ENCODE assay signal across 18 cellular contexts in genomic region chr1:46618746-46619415, GRCh38. TPM values are rescaled to one million over a fixed set of nuclear protein-coding genes. Genes with fewer than 3 reads are reported as not detected.
A peak's percentile ranks its signal among the peaks of the same experiment; 100 is the strongest.
DNase-seq lines count a peak whose midpoint lies in the region; ATAC-seq, FAIRE-seq and TF ChIP-seq lines count a peak whose summit lies in the region.
"Had no signal": no experiment of that assay in that cellular context is flagged by ENCODE, and none has a peak within 500 bp of the region (broad histone marks: within the 10 kb centered on the region; RNA-seq: fewer than 3 reads in every experiment).

No MANE protein-coding gene starts in this region.

- POLR2A ChIA-PET in HepG2 (lab: Yijun Ruan, JAX) (interaction anchor here (1.4 to 6.2 kb wide), 3 partner anchors 14 to 63 kb away, joined by 3 to 79 read pairs (median 8); partner anchors contain the start of genes ATPAF1 and MKNK1), HEK293 (lab: Yijun Ruan, JAX) (interaction anchor here (8.9 kb wide), 1 partner anchor 14 kb away, joined by 77 read pairs; the partner anchor contains the start of gene MKNK1)

- TF ChIP-seq CTCF in HepG2 (CRISPR knock-in tag; IDR thresholded peaks at IDR 0.05) (no peak), right lobe of liver (IDR thresholded peaks at IDR 0.05) (no peak), HEK293 (tag by site-specific recombination; IDR thresholded peaks at IDR 0.05) (no peak)

- no peaks in the 10 kb centered on the region for H3K9me3 ChIP-seq in HepG2 (ENCODE audit: low read length)
- no peaks in the 10 kb centered on the region for H3K9me3 ChIP-seq in right lobe of liver
- H3K9me3 ChIP-seq in HEK293 (ENCODE audit: control insufficient read depth, insufficient read depth, low read depth, low read length), result no peaks in the 10 kb centered on the region
- H3K9me3 ChIP-seq: MG63, SK-N-SH had no signal

- H3K4me2 ChIP-seq in HepG2 (ENCODE audit: low read depth, low read length), result peak overlapping the region; percentile 94
- H3K4me2 ChIP-seq: KMS-11, SK-N-SH had no signal

- no peaks in the 10 kb centered on the region for H3K27me3 Mint-ChIP-seq in activated naive CD8-positive, alpha-beta T cell treated with anti-CD3 and anti-CD28 coated beads, Interleukin-2, amount 50 U/mL, for 24 hours
- H3K27me3 Mint-ChIP-seq in stimulated activated memory B cell treated with anti-CD40 and anti-IgM and Interleukin-4, amounts not matched to agents 10 μg/mL and 1 μg/mL and 100 μg/mL, for 72 hours, result no peaks in the 10 kb centered on the region

- no peaks in the 10 kb centered on the region; a peak in 1 of 5 replicates for H3K27me3 ChIP-seq in HepG2 (ENCODE audit: control insufficient read depth in 1 of 2, insufficient read depth in 2 of 2, low read length in 2 of 2)
- no peaks in the 10 kb centered on the region for H3K27me3 ChIP-seq in right lobe of liver
- H3K27me3 ChIP-seq: MG63 had no signal

- no peak overlapping the region for H3K4me3 Mint-ChIP-seq in activated naive CD8-positive, alpha-beta T cell treated with anti-CD3 and anti-CD28 coated beads, Interleukin-2, amount 50 U/mL, for 24 hours
- H3K4me3 Mint-ChIP-seq in stimulated activated memory B cell treated with anti-CD40 and anti-IgM and Interleukin-4, amounts not matched to agents 10 μg/mL and 1 μg/mL and 100 μg/mL, for 72 hours, result no peak overlapping the region

- DNase-seq in HepG2 (ENCODE audit: low spot score), result no peak
- DNase-seq in right lobe of liver, result no peak
- DNase-seq in activated naive CD8-positive, alpha-beta T cell treated with anti-CD3 and anti-CD28 coated beads, Interleukin-2, amount 50 U/mL, for 24 hours, result no peak
- DNase-seq in H54 (ENCODE audit: insufficient read length, low spot score), result no peak
- DNase-seq: MG63, NCI-H1105 treated with DMSO at 0.1 percent for 48 hours, NCI-H1930, NCI-H2171, NCI-H82, SK-N-SH had no signal

- CTCF ChIA-PET in HepG2 (lab: Yijun Ruan, JAX; ENCODE audit: low intra/inter-chr PET ratio, low total read pairs), result no interaction called here
- CTCF ChIA-PET in HEK293 (lab: Yijun Ruan, JAX), result interaction anchor here (1.0 to 3.1 kb wide), 3 partner anchors 14 to 172 kb away, joined by 3 to 16 read pairs (median 3); no protein-coding TSS in a partner anchor

- no peak overlapping the region for H3K27ac ChIP-seq in HepG2 (ENCODE audit: extremely low read length, insufficient read depth, low read length)
- H3K27ac ChIP-seq in right lobe of liver, result no peak overlapping the region
- no peak overlapping the region for H3K27ac ChIP-seq in HEK293 (ENCODE audit: extremely low read depth, low read depth, low read length)
- H3K27ac ChIP-seq: KMS-11 had no signal

- H3K9me3 Mint-ChIP-seq in activated naive CD8-positive, alpha-beta T cell treated with anti-CD3 and anti-CD28 coated beads, Interleukin-2, amount 50 U/mL, for 24 hours, result no peaks in the 10 kb centered on the region
- H3K9me3 Mint-ChIP-seq in stimulated activated memory B cell treated with anti-CD40 and anti-IgM and Interleukin-4, amounts not matched to agents 10 μg/mL and 1 μg/mL and 100 μg/mL, for 72 hours, result no peaks in the 10 kb centered on the region

- TF ChIP-seq EP300 in HepG2 (IDR thresholded peaks at IDR 0.05; ENCODE audit: low read depth in 2 of 2, low read length in 2 of 2) (no peak), HepG2 (CRISPR knock-in tag; IDR thresholded peaks at IDR 0.05; ENCODE audit: borderline replicate concordance) (no peak)

- H3K4me1 ChIP-seq in HepG2 (ENCODE audit: insufficient read depth, low read length) (peaks cover 43% of the 10 kb centered on the region), right lobe of liver (peaks cover 0 to 20% (median 4%) of the 10 kb centered on the region in 4 donors), HEK293 (ENCODE audit: control insufficient read depth, insufficient read depth, low read length) (no peaks in the 10 kb centered on the region)

- intact Hi-C loops in HepG2 (cut with micrococcal nuclease; ENCODE audit: unreplicated experiment), result loop anchor here (10.0 kb wide), 1 partner anchor 46 kb away; the partner anchor contains the start of gene ATPAF1
- intact Hi-C loops in right lobe of liver (cut with DNase I), result no loop called here

- BruUV-seq in HepG2 (replicated peaks; lab: Mats Ljungman, UMichigan), result no TSS peak

- no peak for TF ChIP-seq RAD21 in HepG2 (CRISPR knock-in tag; IDR thresholded peaks at IDR 0.05)

- in situ Hi-C loops in HepG2 (cut with HindIII; ENCODE audit: extremely low pct_ligation_motif_present, low pct_unique_long_range_greater_than_20kb), result loop anchor here (5.0 kb wide), 1 partner anchor 103 kb away; no protein-coding TSS in a partner anchor

- TF ChIP-seq POLR2A in HepG2 (IDR thresholded peaks at IDR 0.05; ENCODE audit: insufficient read depth in 1 of 2, low read depth in 2 of 2, low read length in 2 of 2) (no peak), right lobe of liver (IDR thresholded peaks at IDR 0.05) (no peak), H54 (IDR thresholded peaks at IDR 0.05; ENCODE audit: low read depth, low read length) (no peak)

- peak overlapping the region in 1 of 3 experiments; percentile 35; a peak in 2 of 6 replicates for H3K4me3 ChIP-seq in HepG2 (replicated peaks in 1 of 3; ENCODE audit: insufficient read depth in 1 of 3, low read depth in 2 of 3, low read length in 3 of 3)
- H3K4me3 ChIP-seq in right lobe of liver, result no peak overlapping the region
- H3K4me3 ChIP-seq in HEK293 (ENCODE audit: low read depth, low read length), result no peak overlapping the region
- H3K4me3 ChIP-seq: MG63 had no signal

- H3K4me1 Mint-ChIP-seq in activated naive CD8-positive, alpha-beta T cell treated with anti-CD3 and anti-CD28 coated beads, Interleukin-2, amount 50 U/mL, for 24 hours, result peaks cover 45% of the 10 kb centered on the region
- peaks cover 67% of the 10 kb centered on the region for H3K4me1 Mint-ChIP-seq in stimulated activated memory B cell treated with anti-CD40 and anti-IgM and Interleukin-4, amounts not matched to agents 10 μg/mL and 1 μg/mL and 100 μg/mL, for 72 hours

- no peaks in the 10 kb centered on the region for H3K36me3 Mint-ChIP-seq in activated naive CD8-positive, alpha-beta T cell treated with anti-CD3 and anti-CD28 coated beads, Interleukin-2, amount 50 U/mL, for 24 hours (ENCODE audit: low read depth)
- H3K36me3 Mint-ChIP-seq in stimulated activated memory B cell treated with anti-CD40 and anti-IgM and Interleukin-4, amounts not matched to agents 10 μg/mL and 1 μg/mL and 100 μg/mL, for 72 hours, result peaks cover 5% of the 10 kb centered on the region

- 3% methylated on average over 4 of the region's 4 CpGs for WGBS in HepG2 (ENCODE audit: low lambda C conversion rate)
- 55% methylated on average over 2 of the region's 4 CpGs for WGBS in right lobe of liver (ENCODE audit: insufficient coverage, low coverage, low lambda C conversion rate, missing lambda C conversion rate)

- ATAC-seq in HepG2 (no peak; the same call in 2 of the 3 replicates), right lobe of liver (no peak), GM21367 (IDR thresholded peaks at IDR 0.05; ENCODE audit: unreplicated experiment) (no peak)
- no peak for ATAC-seq in activated naive CD8-positive, alpha-beta T cell treated with anti-CD3 and anti-CD28 coated beads, Interleukin-2, amount 50 U/mL, for 24 hours
- ATAC-seq in stimulated activated memory B cell treated with anti-CD40 and anti-IgM and Interleukin-4, amounts not matched to agents 10 μg/mL and 1 μg/mL and 100 μg/mL, for 72 hours, result peak; percentile 50
- ATAC-seq: Panc1, Right ventricle myocardium inferior had no signal

- H3K79me2 ChIP-seq in HepG2 (ENCODE audit: insufficient read depth, low read length), result no peaks in the 10 kb centered on the region

- H3K27ac Mint-ChIP-seq in activated naive CD8-positive, alpha-beta T cell treated with anti-CD3 and anti-CD28 coated beads, Interleukin-2, amount 50 U/mL, for 24 hours, result peak overlapping the region; percentile 21
- H3K27ac Mint-ChIP-seq in stimulated activated memory B cell treated with anti-CD40 and anti-IgM and Interleukin-4, amounts not matched to agents 10 μg/mL and 1 μg/mL and 100 μg/mL, for 72 hours, result peak overlapping the region; percentile 86

- FAIRE-seq in HepG2 (lab: Jason Lieb, UNC) (no peak), H54 (lab: Jason Lieb, UNC) (no peak)
- FAIRE-seq: GM19239 had no signal

- no peaks in the 10 kb centered on the region for H3K36me3 ChIP-seq in HepG2 (replicated peaks in 1 of 2; ENCODE audit: control insufficient read depth in 1 of 2, insufficient read depth in 2 of 2, low read length in 2 of 2)
- no peaks in the 10 kb centered on the region for H3K36me3 ChIP-seq in right lobe of liver
- H3K36me3 ChIP-seq in HEK293 (ENCODE audit: control insufficient read depth in 2 of 2, insufficient read depth in 1 of 2, low read length in 2 of 2), result no peaks in the 10 kb centered on the region
- H3K36me3 ChIP-seq: MG63 had no signal

- H2AFZ ChIP-seq in HepG2 (ENCODE audit: low read length), result no peak overlapping the region

- 0 out of 2 replicates have a peak overlapping the region, but pooled peaks have one; percentile 12 for H3K9ac ChIP-seq in HepG2 (ENCODE audit: insufficient read depth, low read depth, low read length)
- H3K9ac ChIP-seq: KMS-11, SK-N-SH had no signal

- H4K20me1 ChIP-seq in HepG2 (ENCODE audit: insufficient read depth, low read length), result no peaks in the 10 kb centered on the region

RNA-seq across cellular contexts. Expression of gene MOB3C, which starts 2.3 kb away (rescaled TPM):
- 3.1 and 3.5 TPM in 2 replicates for total RNA-seq in HepG2 (2016; rRNA removed; fragmentation: Illumina TruSeq; extraction: Trizol)
- total RNA-seq in HepG2 (2016; cell fraction: cytosol; rRNA removed; fragmentation: Illumina TruSeq; extraction: Trizol; ENCODE audit: low read depth), result 0.79 and 1.5 TPM in 2 replicates
- 3.4 and 3.8 TPM in 2 replicates for total RNA-seq in HepG2 (2016; cell fraction: insoluble cytoplasmic fraction; rRNA removed; fragmentation: Illumina TruSeq; extraction: Trizol)
- 3.4 and 3.6 TPM in 2 replicates for total RNA-seq in HepG2 (2016; cell fraction: membrane; rRNA removed; fragmentation: Illumina TruSeq; extraction: Trizol)
- 2.9 TPM in 2 replicates for total RNA-seq in HepG2 (2016; cell fraction: nucleus; rRNA removed; fragmentation: Illumina TruSeq; extraction: Trizol)
- polyA plus RNA-seq in HepG2 (2011; rRNA removed), result 4.1 and 6.8 TPM in 2 replicates
- 3.7 and 4.9 TPM in 2 replicates for polyA plus RNA-seq in HepG2 (2011; cell fraction: cytosol; rRNA removed)
- polyA plus RNA-seq in HepG2 (2011; cell fraction: nucleus; rRNA removed), result 10.1 and 10.6 TPM in 2 replicates
- 2.3 and 2.7 TPM in 2 replicates for polyA plus RNA-seq in HepG2 (2012)
- polyA plus RNA-seq in HepG2 (2016; cell fraction: cytosol; fragmentation: Illumina TruSeq; extraction: Trizol; ENCODE audit: low read depth), result 1.1 TPM in 2 replicates
- 2.9 and 3.1 TPM in 2 replicates for polyA plus RNA-seq in HepG2 (2016; cell fraction: insoluble cytoplasmic fraction; fragmentation: Illumina TruSeq; extraction: Trizol; ENCODE audit: low read depth)
- polyA plus RNA-seq in HepG2 (2016; cell fraction: membrane; fragmentation: Illumina TruSeq; extraction: Trizol; ENCODE audit: low read depth), result 2.2 and 2.4 TPM in 2 replicates
- 3.5 and 4.0 TPM in 2 replicates for polyA plus RNA-seq in HepG2 (2016; cell fraction: nucleus; fragmentation: Illumina TruSeq; extraction: Trizol; ENCODE audit: insufficient read depth, low read depth)
- polyA minus RNA-seq in HepG2 (2011; rRNA and poly(A)+ RNA removed; ENCODE audit: low replicate concordance), result 6.7 and 10.0 TPM in 2 replicates
- 1.6 and 1.7 TPM in 2 replicates for polyA minus RNA-seq in HepG2 (2011; cell fraction: cytosol; rRNA and poly(A)+ RNA removed)
- polyA minus RNA-seq in HepG2 (2011; cell fraction: nucleus; rRNA and poly(A)+ RNA removed), result 5.7 and 7.6 TPM in 2 replicates
- total RNA-seq in right lobe of liver, result 1 to 10 TPM; 2.6 to 6.3 (median 5.7) TPM

RNA-seq across cellular contexts. Expression of gene MKNK1, which starts 14.8 kb away (rescaled TPM):
- total RNA-seq in HepG2 (2016; rRNA removed; fragmentation: Illumina TruSeq; extraction: Trizol) (14.7 and 18.5 TPM in 2 replicates), right lobe of liver (10 to 100 TPM; 17.5 to 27.2 (median 20.8) TPM)
- total RNA-seq in HepG2 (2016; cell fraction: cytosol; rRNA removed; fragmentation: Illumina TruSeq; extraction: Trizol; ENCODE audit: low read depth), result 10.5 and 13.8 TPM in 2 replicates
- total RNA-seq in HepG2 (2016; cell fraction: insoluble cytoplasmic fraction; rRNA removed; fragmentation: Illumina TruSeq; extraction: Trizol), result 14.4 and 19.1 TPM in 2 replicates
- total RNA-seq in HepG2 (2016; cell fraction: membrane; rRNA removed; fragmentation: Illumina TruSeq; extraction: Trizol), result 13.7 and 15.8 TPM in 2 replicates
- total RNA-seq in HepG2 (2016; cell fraction: nucleus; rRNA removed; fragmentation: Illumina TruSeq; extraction: Trizol), result 21.2 and 21.4 TPM in 2 replicates
- 24.1 and 25.6 TPM in 2 replicates for polyA plus RNA-seq in HepG2 (2011; rRNA removed)
- polyA plus RNA-seq in HepG2 (2011; cell fraction: cytosol; rRNA removed), result 16.8 and 17.9 TPM in 2 replicates
- polyA plus RNA-seq in HepG2 (2011; cell fraction: nucleus; rRNA removed), result 84.8 and 85.6 TPM in 2 replicates
- 16.8 and 18.6 TPM in 2 replicates for polyA plus RNA-seq in HepG2 (2012)
- polyA plus RNA-seq in HepG2 (2016; cell fraction: cytosol; fragmentation: Illumina TruSeq; extraction: Trizol; ENCODE audit: low read depth), result 16.7 and 21.4 TPM in 2 replicates
- polyA plus RNA-seq in HepG2 (2016; cell fraction: insoluble cytoplasmic fraction; fragmentation: Illumina TruSeq; extraction: Trizol; ENCODE audit: low read depth), result 20.0 and 23.4 TPM in 2 replicates
- polyA plus RNA-seq in HepG2 (2016; cell fraction: membrane; fragmentation: Illumina TruSeq; extraction: Trizol; ENCODE audit: low read depth), result 14.8 and 17.5 TPM in 2 replicates
- polyA plus RNA-seq in HepG2 (2016; cell fraction: nucleus; fragmentation: Illumina TruSeq; extraction: Trizol; ENCODE audit: insufficient read depth, low read depth), result 65.1 and 68.0 TPM in 2 replicates
- 29.1 and 38.2 TPM in 2 replicates for polyA minus RNA-seq in HepG2 (2011; rRNA and poly(A)+ RNA removed; ENCODE audit: low replicate concordance)
- polyA minus RNA-seq in HepG2 (2011; cell fraction: cytosol; rRNA and poly(A)+ RNA removed), result 10.8 and 13.0 TPM in 2 replicates
- 36.7 and 41.2 TPM in 2 replicates for polyA minus RNA-seq in HepG2 (2011; cell fraction: nucleus; rRNA and poly(A)+ RNA removed)

RNA-seq across cellular contexts. Expression of gene ATPAF1, which starts 49.3 kb away (rescaled TPM):
- total RNA-seq in HepG2 (2016; rRNA removed; fragmentation: Illumina TruSeq; extraction: Trizol), result 66.6 and 82.9 TPM in 2 replicates
- 16.7 and 20.1 TPM in 2 replicates for total RNA-seq in HepG2 (2016; cell fraction: cytosol; rRNA removed; fragmentation: Illumina TruSeq; extraction: Trizol; ENCODE audit: low read depth)
- 68.9 and 89.4 TPM in 2 replicates for total RNA-seq in HepG2 (2016; cell fraction: insoluble cytoplasmic fraction; rRNA removed; fragmentation: Illumina TruSeq; extraction: Trizol)
- total RNA-seq in HepG2 (2016; cell fraction: membrane; rRNA removed; fragmentation: Illumina TruSeq; extraction: Trizol), result 49.1 and 50.0 TPM in 2 replicates
- 25.2 and 28.9 TPM in 2 replicates for total RNA-seq in HepG2 (2016; cell fraction: nucleus; rRNA removed; fragmentation: Illumina TruSeq; extraction: Trizol)
- polyA plus RNA-seq in HepG2 (2011; rRNA removed), result 57.3 and 76.7 TPM in 2 replicates
- 49.4 and 72.7 TPM in 2 replicates for polyA plus RNA-seq in HepG2 (2011; cell fraction: cytosol; rRNA removed)
- polyA plus RNA-seq in HepG2 (2011; cell fraction: nucleus; rRNA removed), result 20.5 and 24.9 TPM in 2 replicates
- polyA plus RNA-seq in HepG2 (2012), result 41.0 and 52.7 TPM in 2 replicates
- 22.8 and 23.2 TPM in 2 replicates for polyA plus RNA-seq in HepG2 (2016; cell fraction: cytosol; fragmentation: Illumina TruSeq; extraction: Trizol; ENCODE audit: low read depth)
- 95.2 and 103 TPM in 2 replicates for polyA plus RNA-seq in HepG2 (2016; cell fraction: insoluble cytoplasmic fraction; fragmentation: Illumina TruSeq; extraction: Trizol; ENCODE audit: low read depth)
- polyA plus RNA-seq in HepG2 (2016; cell fraction: membrane; fragmentation: Illumina TruSeq; extraction: Trizol; ENCODE audit: low read depth), result 45.1 and 45.9 TPM in 2 replicates
- polyA plus RNA-seq in HepG2 (2016; cell fraction: nucleus; fragmentation: Illumina TruSeq; extraction: Trizol; ENCODE audit: insufficient read depth, low read depth), result 40.9 and 46.7 TPM in 2 replicates
- 21.5 and 23.1 TPM in 2 replicates for polyA minus RNA-seq in HepG2 (2011; rRNA and poly(A)+ RNA removed; ENCODE audit: low replicate concordance)
- 34.2 and 40.5 TPM in 2 replicates for polyA minus RNA-seq in HepG2 (2011; cell fraction: cytosol; rRNA and poly(A)+ RNA removed)
- polyA minus RNA-seq in HepG2 (2011; cell fraction: nucleus; rRNA and poly(A)+ RNA removed), result 26.4 and 40.3 TPM in 2 replicates
- 10 to 100 TPM; 34.9 to 57.1 (median 42.1) TPM for total RNA-seq in right lobe of liver

RNA-seq across cellular contexts. Expression of gene TEX38, which starts 52.8 kb away (rescaled TPM):
- total RNA-seq in HepG2 (2016; rRNA removed; fragmentation: Illumina TruSeq; extraction: Trizol), result not detected in 2 replicates
- not detected in 2 replicates for total RNA-seq in HepG2 (2016; cell fraction: cytosol; rRNA removed; fragmentation: Illumina TruSeq; extraction: Trizol; ENCODE audit: low read depth)
- not detected in 2 replicates for total RNA-seq in HepG2 (2016; cell fraction: insoluble cytoplasmic fraction; rRNA removed; fragmentation: Illumina TruSeq; extraction: Trizol)
- not detected in 2 replicates for total RNA-seq in HepG2 (2016; cell fraction: membrane; rRNA removed; fragmentation: Illumina TruSeq; extraction: Trizol)
- total RNA-seq in HepG2 (2016; cell fraction: nucleus; rRNA removed; fragmentation: Illumina TruSeq; extraction: Trizol), result not detected in 2 replicates
- polyA plus RNA-seq in HepG2 (2011; rRNA removed), result 0.07 and 0.18 TPM in 2 replicates
- polyA plus RNA-seq in HepG2 (2011; cell fraction: cytosol; rRNA removed), result not detected in 2 replicates
- 0.34 and 0.36 TPM in 2 replicates for polyA plus RNA-seq in HepG2 (2011; cell fraction: nucleus; rRNA removed)
- polyA plus RNA-seq in HepG2 (2012), result not detected in 2 replicates
- not detected in 2 replicates for polyA plus RNA-seq in HepG2 (2016; cell fraction: cytosol; fragmentation: Illumina TruSeq; extraction: Trizol; ENCODE audit: low read depth)
- polyA plus RNA-seq in HepG2 (2016; cell fraction: insoluble cytoplasmic fraction; fragmentation: Illumina TruSeq; extraction: Trizol; ENCODE audit: low read depth), result not detected in 2 replicates
- not detected in 2 replicates for polyA plus RNA-seq in HepG2 (2016; cell fraction: membrane; fragmentation: Illumina TruSeq; extraction: Trizol; ENCODE audit: low read depth)
- polyA plus RNA-seq in HepG2 (2016; cell fraction: nucleus; fragmentation: Illumina TruSeq; extraction: Trizol; ENCODE audit: insufficient read depth, low read depth), result not detected in 2 replicates
- polyA minus RNA-seq in HepG2 (2011; rRNA and poly(A)+ RNA removed; ENCODE audit: low replicate concordance), result 0.40 TPM in 1 of 2 replicates, not detected in the other
- polyA minus RNA-seq in HepG2 (2011; cell fraction: cytosol; rRNA and poly(A)+ RNA removed), result not detected in 2 replicates
- not detected in 2 replicates for polyA minus RNA-seq in HepG2 (2011; cell fraction: nucleus; rRNA and poly(A)+ RNA removed)
- total RNA-seq in right lobe of liver, result not detected
- total RNA-seq: NCI-H460, Right ventricle myocardium inferior had no signal
